In genomic region chr21:36044056-36044455, GRCh38 we compare ENCODE assay signal across 21 cellular contexts. TPM values are rescaled to one million over a fixed set of nuclear protein-coding genes. Genes with fewer than 3 reads are reported as not detected.
DNase-seq lines count a peak whose midpoint lies in the region; ATAC-seq and FAIRE-seq lines count a peak whose summit lies in the region.
"Had no signal": no experiment of that assay in that cellular context is flagged by ENCODE, and none has a peak within 500 bp of the region (broad histone marks: within the 10 kb centered on the region; RNA-seq: fewer than 3 reads in every experiment).

No MANE protein-coding gene starts in this region.

- peaks cover 38% of the 10 kb centered on the region for H3K36me3 Mint-ChIP-seq in activated CD8-positive, alpha-beta memory T cell treated with anti-CD3 and anti-CD28 coated beads, Interleukin-2, amount 10 ng/mL, durations not matched to agents 7 days and 5 days
- peaks cover 94% of the 10 kb centered on the region for H3K36me3 Mint-ChIP-seq in activated T-helper 17 cell treated with anti-CD3 and anti-CD28 coated beads, Interleukin-2, amount 50 U/mL, for 72 hours (ENCODE audit: low read depth)

- H3K4me1 Mint-ChIP-seq in activated CD8-positive, alpha-beta memory T cell treated with anti-CD3 and anti-CD28 coated beads, Interleukin-2, amount 10 ng/mL, durations not matched to agents 7 days and 5 days = no peaks in the 10 kb centered on the region
- H3K4me1 Mint-ChIP-seq in activated T-helper 17 cell treated with anti-CD3 and anti-CD28 coated beads, Interleukin-2, amount 50 U/mL, for 72 hours = no peaks in the 10 kb centered on the region
- H3K4me1 Mint-ChIP-seq: IgD-negative memory B cell had no signal

- FAIRE-seq in GM19239 (lab: Jason Lieb, UNC) = no peak

- no peak overlapping the region for H3K4me3 Mint-ChIP-seq in activated CD8-positive, alpha-beta memory T cell treated with anti-CD3 and anti-CD28 coated beads, Interleukin-2, amount 10 ng/mL, durations not matched to agents 7 days and 5 days
- no peak overlapping the region for H3K4me3 Mint-ChIP-seq in activated T-helper 17 cell treated with anti-CD3 and anti-CD28 coated beads, Interleukin-2, amount 50 U/mL, for 72 hours
- H3K4me3 Mint-ChIP-seq: IgD-negative memory B cell had no signal

- intact Hi-C loops in posterior vena cava (cut with DNase I) = no loop called here

- no peak for ATAC-seq in activated CD8-positive, alpha-beta memory T cell treated with anti-CD3 and anti-CD28 coated beads, Interleukin-2, amount 10 ng/mL, durations not matched to agents 7 days and 5 days
- ATAC-seq in activated T-helper 17 cell treated with anti-CD3 and anti-CD28 coated beads, Interleukin-2, amount 50 U/mL, for 72 hours (replicated peaks) = no peak

- peak; percentile 12 for DNase-seq in activated CD8-positive, alpha-beta memory T cell treated with anti-CD3 and anti-CD28 coated beads, Interleukin-2, amount 50 U/mL, for 48 hours
- DNase-seq in activated CD8-positive, alpha-beta memory T cell treated with anti-CD3 and anti-CD28 coated beads, Interleukin-2, amount 10 ng/mL, durations not matched to agents 7 days and 5 days = no peak
- DNase-seq in M059J (ENCODE audit: low read depth) = peak; percentile 87
- no peak for DNase-seq in GM19239 (ENCODE audit: insufficient read length, low spot score)
- no peak for DNase-seq in NCI-H1417 treated with DMSO at 0.1 percent for 48 hours (lab: John Stamatoyannopoulos, UW)
- no peak for DNase-seq in posterior vena cava (ENCODE audit: low spot score)
- no peak for DNase-seq in NOMO-1 treated with DMSO at 0.1 percent for 48 hours (lab: John Stamatoyannopoulos, UW; ENCODE audit: unreplicated experiment)
- DNase-seq: BE2C, Calu3, DMS79 treated with DMSO at 0.1 percent for 48 hours, H7, MV-4-11, NCI-H1105 treated with DMSO at 0.1 percent for 48 hours, NCI-H2029, NCI-H446, NCI-H524 treated with DMSO at 0.1 percent for 48 hours, NCI-H774, PC-9, Right ventricle myocardium superior had no signal

- no peaks in the 10 kb centered on the region for H3K27me3 Mint-ChIP-seq in activated CD8-positive, alpha-beta memory T cell treated with anti-CD3 and anti-CD28 coated beads, Interleukin-2, amount 10 ng/mL, durations not matched to agents 7 days and 5 days
- H3K27me3 Mint-ChIP-seq in activated T-helper 17 cell treated with anti-CD3 and anti-CD28 coated beads, Interleukin-2, amount 50 U/mL, for 72 hours = no peaks in the 10 kb centered on the region
- H3K27me3 Mint-ChIP-seq: IgD-negative memory B cell had no signal

- no peak overlapping the region for H3K27ac Mint-ChIP-seq in activated CD8-positive, alpha-beta memory T cell treated with anti-CD3 and anti-CD28 coated beads, Interleukin-2, amount 10 ng/mL, durations not matched to agents 7 days and 5 days
- peak overlapping the region; percentile 64 for H3K27ac Mint-ChIP-seq in activated T-helper 17 cell treated with anti-CD3 and anti-CD28 coated beads, Interleukin-2, amount 50 U/mL, for 72 hours

- no peaks in the 10 kb centered on the region for H3K9me3 Mint-ChIP-seq in activated CD8-positive, alpha-beta memory T cell treated with anti-CD3 and anti-CD28 coated beads, Interleukin-2, amount 10 ng/mL, durations not matched to agents 7 days and 5 days (ENCODE audit: low read depth)
- H3K9me3 Mint-ChIP-seq in activated T-helper 17 cell treated with anti-CD3 and anti-CD28 coated beads, Interleukin-2, amount 50 U/mL, for 72 hours = no peaks in the 10 kb centered on the region
- H3K9me3 Mint-ChIP-seq: IgD-negative memory B cell had no signal

- CTCF ChIA-PET in activated CD8-positive, alpha-beta memory T cell treated with anti-CD3 and anti-CD28 coated beads, Interleukin-2, amount 10 ng/mL, durations not matched to agents 7 days and 5 days (lab: Charles Lee) = no interaction called here

RNA-seq across cellular contexts. Expression of gene SETD4, which starts 16.3 kb away (rescaled TPM):
- 10 to 100 TPM; 17.9 to 20.9 TPM for total RNA-seq in activated CD8-positive, alpha-beta memory T cell treated with anti-CD3 and anti-CD28 coated beads, Interleukin-2, amount 10 ng/mL, durations not matched to agents 7 days and 5 days
- total RNA-seq in M059J (2014; rRNA removed; shearing (Covaris generic)) = 16.7 and 20.1 TPM in 2 replicates
- total RNA-seq in activated T-helper 17 cell treated with anti-CD3 and anti-CD28 coated beads, Interleukin-2, amount 50 U/mL, for 72 hours = 10 to 100 TPM; 12.0 to 21.5 TPM
- total RNA-seq in posterior vena cava = 10 to 100 TPM; 11.9 to 12.9 TPM

RNA-seq across cellular contexts. Expression of gene CBR1, which starts 25.8 kb away (rescaled TPM):
- total RNA-seq in activated CD8-positive, alpha-beta memory T cell treated with anti-CD3 and anti-CD28 coated beads, Interleukin-2, amount 10 ng/mL, durations not matched to agents 7 days and 5 days = 10 to 100 TPM; 47.8 to 52.3 TPM
- 314 and 339 TPM in 2 replicates for total RNA-seq in M059J (2014; rRNA removed; shearing (Covaris generic))
- total RNA-seq in activated T-helper 17 cell treated with anti-CD3 and anti-CD28 coated beads, Interleukin-2, amount 50 U/mL, for 72 hours = 10 to 100 TPM; 21.8 to 63.9 TPM
- 10 to 100 TPM; 39.1 to 44.4 TPM for total RNA-seq in posterior vena cava

Comparison
In these comparisons a context has a peak if more than half of its experiments do, and no peak if none do; other contexts are left out.
1. DNase-seq: peak in activated CD8-positive, alpha-beta memory T cell treated with anti-CD3 and anti-CD28 coated beads, Interleukin-2, amount 50 U/mL, for 48 hours (single experiment) and M059J (single experiment); none in activated CD8-positive, alpha-beta memory T cell treated with anti-CD3 and anti-CD28 coated beads, Interleukin-2, amount 10 ng/mL, durations not matched to agents 7 days and 5 days (single experiment), GM19239 (single experiment), NCI-H1417 treated with DMSO at 0.1 percent for 48 hours (single experiment), posterior vena cava (single experiment) and NOMO-1 treated with DMSO at 0.1 percent for 48 hours (single experiment).